Comparison of ENCODE assay signal across 1 cellular context in the genomic region with DNA sequence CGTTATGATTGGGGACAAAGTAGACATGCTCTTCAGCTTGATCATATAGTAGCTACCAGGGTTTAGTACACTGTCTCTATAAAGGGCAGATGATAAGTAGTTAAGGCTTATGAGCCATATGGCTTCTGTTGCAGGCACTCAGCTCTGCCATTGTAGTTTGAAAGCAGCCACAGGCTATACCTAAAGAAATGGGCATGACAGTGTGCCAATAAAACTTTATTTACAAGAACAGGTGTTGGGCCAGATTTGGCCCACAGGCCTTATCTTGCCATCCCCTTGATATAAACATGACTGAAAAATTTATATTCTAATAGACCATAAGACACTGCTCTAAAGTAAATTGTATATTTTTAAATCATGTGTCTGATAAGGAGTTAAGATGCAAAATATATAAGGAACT.
TF ChIP-seq lines count a peak whose summit lies in the region.

No MANE protein-coding gene starts in this region.

TF ChIP-seq in IMR-90, 13 proteins besides CTCF, POLR2A, EP300 and RAD21 (continued from another document):
- TF ChIP-seq RCOR1 (IDR thresholded peaks at IDR 0.05; ENCODE audit: insufficient replicate concordance, low read length) = no peak
- TF ChIP-seq CEBPB (IDR thresholded peaks at IDR 0.05; ENCODE audit: low read depth, low read length) = no peak
- TF ChIP-seq, protein P1, sequence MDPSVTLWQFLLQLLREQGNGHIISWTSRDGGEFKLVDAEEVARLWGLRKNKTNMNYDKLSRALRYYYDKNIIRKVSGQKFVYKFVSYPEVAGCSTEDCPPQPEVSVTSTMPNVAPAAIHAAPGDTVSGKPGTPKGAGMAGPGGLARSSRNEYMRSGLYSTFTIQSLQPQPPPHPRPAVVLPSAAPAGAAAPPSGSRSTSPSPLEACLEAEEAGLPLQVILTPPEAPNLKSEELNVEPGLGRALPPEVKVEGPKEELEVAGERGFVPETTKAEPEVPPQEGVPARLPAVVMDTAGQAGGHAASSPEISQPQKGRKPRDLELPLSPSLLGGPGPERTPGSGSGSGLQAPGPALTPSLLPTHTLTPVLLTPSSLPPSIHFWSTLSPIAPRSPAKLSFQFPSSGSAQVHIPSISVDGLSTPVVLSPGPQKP (IDR thresholded peaks at IDR 0.05; ENCODE audit: borderline replicate concordance, low read depth, low read length) = no peak
TF ChIP-seq in IMR-90: peak in this region for 0.
